29 cellular contexts compared by ENCODE assay signal in genomic region chr12:53717319-53717718, GRCh38. TPM values are rescaled to one million over a fixed set of nuclear protein-coding genes. Genes with fewer than 3 reads are reported as not detected.
"Had no signal": no experiment of that assay in that cellular context is flagged by ENCODE, and none has a peak within 500 bp of the region (broad histone marks: within the 10 kb centered on the region; RNA-seq: fewer than 3 reads in every experiment).

No MANE protein-coding gene starts in this region.

- H3K27me3 Mint-ChIP-seq: activated T-cell treated with anti-CD3 and anti-CD28 coated beads, Interleukin-2, amount 50 U/mL, for 24 hours had no signal

- H3K4me3 Mint-ChIP-seq: activated CD8-positive, alpha-beta T cell treated with anti-CD3 and anti-CD28 coated beads, Interleukin-2, amount 10 ng/mL, durations not matched to agents 7 days and 5 days; activated T-cell treated with anti-CD3 and anti-CD28 coated beads, Interleukin-2, amount 50 U/mL, for 24 hours; T-helper 1 cell treated with Interleukin-12 subunit alpha and Interleukin-12 subunit beta and Interleukin-4 antibody, amounts not matched to agents 30 μg/mL and 1 μg/mL, for 36 hours; WTC11 had no signal

- H3K4me1 ChIP-seq: Peyer's patch had no signal

- H3K27ac ChIP-seq: KMS-11, Peyer's patch, RWPE1 had no signal

- DNase-seq: activated CD4-positive, alpha-beta T cell treated with anti-CD3 and anti-CD28 coated beads for 48 hours; activated CD4-positive, alpha-beta T cell treated with anti-CD3 and anti-CD28 coated beads, Interleukin-2, amount 50 U/mL, for 4 hours; activated CD4-positive, CD25-positive, alpha-beta regulatory T cell treated with anti-CD3 and anti-CD28 coated beads, Interleukin-2, amount 50 U/mL, for 72 hours; activated CD8-positive, alpha-beta T cell treated with anti-CD3 and anti-CD28 coated beads, Interleukin-2, amount 10 ng/mL, durations not matched to agents 7 days and 5 days; activated effector memory CD4-positive, alpha-beta T cell treated with anti-CD3 and anti-CD28 coated beads, Interleukin-2, amount 50 U/mL, for 16 hours; activated naive CD4-positive, alpha-beta T cell treated with Interleukin-2 at 50 U/mL for 16 hours; activated T-cell treated with anti-CD3 and anti-CD28 coated beads, Interleukin-2, amount 50 U/mL, for 24 hours; anterior cingulate cortex; central memory CD4-positive, alpha-beta T cell; MG63; MV-4-11; NCI-H1092 treated with DMSO at 0.1 percent for 48 hours; NCI-H1417 treated with DMSO at 0.1 percent for 48 hours; NCI-H1694 treated with DMSO at 0.1 percent for 48 hours; NCI-H2029 treated with DMSO at 0.1 percent for 48 hours; NCI-H345; NCI-H510A; NCI-H526 treated with DMSO at 0.1 percent for 48 hours; NCI-H82; NK-92 treated with Interleukin-12 subunit alpha and Interleukin-12 subunit beta, amount 100 ng/mL, for 24 hours; Peyer's patch; SHP77 treated with DMSO at 0.1 percent for 48 hours had no signal

- ATAC-seq: activated CD8-positive, alpha-beta T cell treated with anti-CD3 and anti-CD28 coated beads, Interleukin-2, amount 10 ng/mL, durations not matched to agents 7 days and 5 days; activated naive CD4-positive, alpha-beta T cell treated with anti-CD3 and anti-CD28 coated beads, Interleukin-2, amount 50 U/mL, for 72 hours; WTC11 had no signal

- H3K4me3 ChIP-seq: MG63, Peyer's patch had no signal

- H3K27ac Mint-ChIP-seq: activated CD8-positive, alpha-beta T cell treated with anti-CD3 and anti-CD28 coated beads, Interleukin-2, amount 10 ng/mL, durations not matched to agents 7 days and 5 days; activated naive CD4-positive, alpha-beta T cell treated with anti-CD3 and anti-CD28 coated beads, Interleukin-2, amount 50 U/mL, for 72 hours; activated T-cell treated with anti-CD3 and anti-CD28 coated beads, Interleukin-2, amount 50 U/mL, for 24 hours; T-helper 1 cell treated with Interleukin-12 subunit alpha and Interleukin-12 subunit beta and Interleukin-4 antibody, amounts not matched to agents 30 μg/mL and 1 μg/mL, for 36 hours; WTC11 had no signal

- H3K9me3 Mint-ChIP-seq: activated naive CD4-positive, alpha-beta T cell treated with anti-CD3 and anti-CD28 coated beads, Interleukin-2, amount 50 U/mL, for 72 hours; activated T-cell treated with anti-CD3 and anti-CD28 coated beads, Interleukin-2, amount 50 U/mL, for 24 hours; T-helper 1 cell treated with Interleukin-12 subunit alpha and Interleukin-12 subunit beta and Interleukin-4 antibody, amounts not matched to agents 30 μg/mL and 1 μg/mL, for 36 hours; WTC11 had no signal

- H3K9me3 ChIP-seq: MG63, Peyer's patch had no signal

- H3K27me3 ChIP-seq: MG63, Peyer's patch had no signal

- H3K36me3 ChIP-seq: MG63 had no signal

- H3K36me3 Mint-ChIP-seq: activated naive CD4-positive, alpha-beta T cell treated with anti-CD3 and anti-CD28 coated beads, Interleukin-2, amount 50 U/mL, for 72 hours; WTC11 had no signal

RNA-seq across cellular contexts. Expression of gene CISTR, which starts 34.5 kb away (rescaled TPM):
- total RNA-seq: activated CD8-positive, alpha-beta T cell treated with anti-CD3 and anti-CD28 coated beads, Interleukin-2, amount 10 ng/mL, durations not matched to agents 7 days and 5 days; activated naive CD4-positive, alpha-beta T cell treated with anti-CD3 and anti-CD28 coated beads, Interleukin-2, amount 50 U/mL, for 72 hours; Peyer's patch; SK-MEL-5 had no signal
- polyA plus RNA-seq: adipose tissue had no signal
